ENCODE assay signal across 16 cellular contexts in the genomic region with DNA sequence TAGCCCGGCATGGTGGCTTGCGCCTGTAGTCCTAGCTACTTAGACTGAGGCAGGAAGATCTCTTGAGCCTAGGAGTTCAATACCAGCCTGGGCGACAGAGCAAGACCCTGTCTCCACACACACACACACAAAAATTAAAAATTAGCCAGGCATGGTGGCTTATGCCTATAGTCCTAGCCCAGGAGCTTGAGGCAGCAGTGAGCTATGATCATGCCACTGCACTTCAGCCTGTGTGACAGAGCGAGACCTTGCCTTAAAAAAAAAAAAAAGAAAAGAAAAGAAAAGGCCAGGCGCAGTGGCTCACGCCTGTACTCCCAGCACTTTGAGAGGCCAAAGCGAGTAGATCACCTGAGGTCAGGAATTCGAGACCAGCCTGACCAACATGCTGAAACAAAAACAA. TPM values are rescaled to one million over a fixed set of nuclear protein-coding genes. Genes with fewer than 3 reads are reported as not detected.
"Had no signal": no experiment of that assay in that cellular context is flagged by ENCODE, and none has a peak within 500 bp of the region (broad histone marks: within the 10 kb centered on the region; RNA-seq: fewer than 3 reads in every experiment).

No MANE protein-coding gene starts in this region.

- H3K9me3 Mint-ChIP-seq: naive thymus-derived CD4-positive, alpha-beta T cell; stimulated activated naive B cell treated with anti-CD40 and anti-IgM and Interleukin-4, amounts not matched to agents 10 μg/mL and 1 μg/mL and 100 μg/mL, for 72 hours had no signal

- H3K27me3 ChIP-seq: dorsolateral prefrontal cortex, left lung, thyroid gland had no signal

- H3K4me1 ChIP-seq: left lung, parathyroid adenoma, thyroid gland had no signal

- H3K27ac Mint-ChIP-seq: naive thymus-derived CD4-positive, alpha-beta T cell had no signal

- H3K4me3 ChIP-seq: thyroid gland had no signal

- FAIRE-seq: astrocyte, endometrium had no signal

- H2AFZ ChIP-seq: parathyroid adenoma had no signal

- H3K27ac ChIP-seq: dorsolateral prefrontal cortex, left lung, neutrophil, parathyroid adenoma, thyroid gland had no signal

- H3K9ac ChIP-seq: parathyroid adenoma had no signal

- H3K79me2 ChIP-seq: parathyroid adenoma had no signal

- DNase-seq: activated gamma-delta T cell treated with Interleukin-2 at 50 U/mL for 16 hours; activated T-cell treated with anti-CD3 and anti-CD28 coated beads for 4 hours; islet precursor cell; left lung; mammary epithelial cell; naive thymus-derived CD4-positive, alpha-beta T cell; stimulated activated CD4-positive, alpha-beta T cell treated with anti-CD3 and anti-CD28 coated beads, Interleukin-2, amount 100 ng/mL, for 48 hours; stimulated activated naive B cell treated with anti-CD40 and anti-IgM and Interleukin-4, amounts not matched to agents 10 μg/mL and 1 μg/mL and 100 μg/mL, for 72 hours; T-helper 9 cell; thyroid gland had no signal

- H3K36me3 Mint-ChIP-seq: naive thymus-derived CD4-positive, alpha-beta T cell; stimulated activated naive B cell treated with anti-CD40 and anti-IgM and Interleukin-4, amounts not matched to agents 10 μg/mL and 1 μg/mL and 100 μg/mL, for 72 hours had no signal

- H3K36me3 ChIP-seq: left lung, neutrophil, thyroid gland had no signal

- H3K9me3 ChIP-seq: left lung, neutrophil, thyroid gland had no signal

RNA-seq across cellular contexts. Expression of gene RHBDL3, which starts 52.4 kb away (rescaled TPM):
- total RNA-seq: mammary epithelial cell, renal cortical epithelial cell had no signal
- polyA plus RNA-seq: naive thymus-derived CD4-positive, alpha-beta T cell had no signal
